9 cellular contexts compared by ENCODE assay signal in genomic region chr22:32080904-32081303, GRCh38. TPM values are rescaled to one million over a fixed set of nuclear protein-coding genes. Genes with fewer than 3 reads are reported as not detected.
DNase-seq lines count a peak whose midpoint lies in the region; ATAC-seq and TF ChIP-seq lines count a peak whose summit lies in the region.
"Had no signal": no experiment of that assay in that cellular context is flagged by ENCODE, and none has a peak within 500 bp of the region (broad histone marks: within the 10 kb centered on the region; RNA-seq: fewer than 3 reads in every experiment).

No MANE protein-coding gene starts in this region.

- no peaks in the 10 kb centered on the region for H3K4me1 ChIP-seq in Panc1 (ENCODE audit: control insufficient read depth, insufficient read depth, low read length)
- H3K4me1 ChIP-seq in lung (ENCODE audit: control insufficient read depth in 2 of 2, insufficient read depth in 2 of 2, low read length in 2 of 2) = peaks cover 0 to 15% of the 10 kb centered on the region in 2 donors

- H3K36me3 ChIP-seq in Panc1 (ENCODE audit: control insufficient read depth, insufficient read depth, low read length) = no peaks in the 10 kb centered on the region
- no peaks in the 10 kb centered on the region for H3K36me3 ChIP-seq in lung (ENCODE audit: control insufficient read depth in 2 of 2, insufficient read depth in 2 of 2, low read length in 2 of 2)
- H3K36me3 ChIP-seq: BLaER1 treated with 17β-estradiol and CSF1 and Interleukin-3, amounts not matched to agents 10 nM and 100 nM had no signal

- CTCF ChIA-PET in Panc1 (lab: Charles Lee) = interaction anchor here (0.6 to 2.2 kb wide), 2 partner anchors 111 to 652 kb away, joined by 3 to 6 read pairs; no protein-coding TSS in a partner anchor

- POLR2A ChIA-PET in Panc1 (lab: Charles Lee) = no interaction called here

- DNase-seq in NCI-H1417 (lab: John Stamatoyannopoulos, UW) = peak; percentile 6 to 61 (median 18)
- no peak for DNase-seq in NCI-H1417 treated with DMSO at 0.1 percent for 48 hours (lab: John Stamatoyannopoulos, UW)
- DNase-seq in HPDE6-E6E7 (ENCODE audit: extremely low spot score) = peak; percentile 56
- DNase-seq in Panc1 (ENCODE audit: low read depth, low spot score) = peak; percentile 25
- peak; percentile 20 for DNase-seq in dedifferentiated amniotic fluid mesenchymal stem cell (ENCODE audit: extremely low spot score)
- DNase-seq in lung (ENCODE audit: low spot score) = no peak

- no TSS peak for BruUV-seq in Panc1 (replicated peaks; lab: Mats Ljungman, UMichigan)

- H3K27ac ChIP-seq in Panc1 (ENCODE audit: low read length) (no peak overlapping the region), lung (ENCODE audit: low read depth in 1 of 2, low read length in 1 of 2) (no peak overlapping the region)
- H3K27ac ChIP-seq: BLaER1 treated with 17β-estradiol and CSF1 and Interleukin-3, amounts not matched to agents 10 nM and 100 nM had no signal

- TF ChIP-seq CTCF in Panc1 (IDR thresholded peaks at IDR 0.05) = peak; percentile 74
- peak; percentile 38 for TF ChIP-seq CTCF in lung (IDR thresholded peaks at IDR 0.05; ENCODE audit: control extremely low read depth, extremely low read depth)

- ATAC-seq in Panc1 = peak; percentile 88; the same call in 1 of the 2 replicates
- ATAC-seq in lung (ENCODE audit: insufficient read depth, low FRiP score) = no peak
- ATAC-seq in GM18867 (IDR thresholded peaks at IDR 0.05; ENCODE audit: unreplicated experiment) = no peak
- ATAC-seq in GM21526 (IDR thresholded peaks at IDR 0.05; ENCODE audit: low FRiP score, unreplicated experiment) = no peak

- H3K9me3 ChIP-seq in Panc1 (ENCODE audit: control insufficient read depth, insufficient read depth, low read depth, low read length) = no peaks in the 10 kb centered on the region
- H3K9me3 ChIP-seq in lung (ENCODE audit: control insufficient read depth in 2 of 2, insufficient read depth in 1 of 2, low read length in 1 of 2) = no peaks in the 10 kb centered on the region
- H3K9me3 ChIP-seq: BLaER1 treated with 17β-estradiol and CSF1 and Interleukin-3, amounts not matched to agents 10 nM and 100 nM had no signal

- H3K4me3 ChIP-seq in Panc1 (ENCODE audit: low read depth in 2 of 2, low read length in 2 of 2) = no peak overlapping the region
- no peak overlapping the region for H3K4me3 ChIP-seq in lung
- H3K4me3 ChIP-seq: BLaER1 treated with 17β-estradiol and CSF1 and Interleukin-3, amounts not matched to agents 10 nM and 100 nM had no signal

- in situ Hi-C loops in Panc1 (cut with HindIII; ENCODE audit: low pct_unique_long_range_greater_than_20kb, low sequenced_read_pairs) = no loop called here

- no peaks in the 10 kb centered on the region for H3K27me3 ChIP-seq in Panc1 (ENCODE audit: control insufficient read depth, insufficient read depth, low read length)
- H3K27me3 ChIP-seq in lung (ENCODE audit: control insufficient read depth, insufficient read depth) = no peaks in the 10 kb centered on the region
- H3K27me3 ChIP-seq: BLaER1 treated with 17β-estradiol and CSF1 and Interleukin-3, amounts not matched to agents 10 nM and 100 nM had no signal

- 89% methylated on average over 4 of the region's 4 CpGs for WGBS in lung, 2 donors

- intact Hi-C loops in Panc1 (cut with micrococcal nuclease; ENCODE audit: unreplicated experiment) = loop anchor here (2.0 kb wide), 1 partner anchor 104 kb away; no protein-coding TSS in a partner anchor

RNA-seq across cellular contexts. Expression of gene SLC5A1, which starts 37.8 kb away (rescaled TPM):
- total RNA-seq in Panc1 (2021; ENCODE audit: unreplicated experiment) = 0.03 TPM
- polyA plus RNA-seq in Panc1 (2012; ENCODE audit: insufficient read length) = not detected
- total RNA-seq in lung = 1 to 10 TPM in 1 of 2 donors, under 1 TPM in 1; 0.63 to 3.5 TPM
- 1 to 10 TPM in 1 of 2 donors, under 1 TPM in 1; 0.35 to 1.6 TPM for polyA plus RNA-seq in lung

Comparison
In these comparisons a context has a peak if more than half of its experiments do, and no peak if none do; other contexts are left out.
1. DNase-seq: peak in NCI-H1417 (3 of 3), HPDE6-E6E7 (single experiment), Panc1 (single experiment) and dedifferentiated amniotic fluid mesenchymal stem cell (single experiment); none in NCI-H1417 treated with DMSO at 0.1 percent for 48 hours (single experiment) and lung (single experiment).